Comparison of ENCODE assay signal across 8 cellular contexts in genomic region chr15:90402230-90402629, GRCh38. TPM values are rescaled to one million over a fixed set of nuclear protein-coding genes. Genes with fewer than 3 reads are reported as not detected.
DNase-seq lines count a peak whose midpoint lies in the region; ATAC-seq and TF ChIP-seq lines count a peak whose summit lies in the region.

No MANE protein-coding gene starts in this region.

- ATAC-seq in esophagus mucosa (peak; percentile 77), HG02571 (IDR thresholded peaks at IDR 0.05; ENCODE audit: unreplicated experiment) (no peak)

- no peak for TF ChIP-seq RAD21 in SK-N-SH (IDR thresholded peaks at IDR 0.05; ENCODE audit: low read length)

- H3K4me3 ChIP-seq in A673 (ENCODE audit: low read depth, low read length, poor library complexity, severe bottlenecking) (no peak overlapping the region), HEK293 (ENCODE audit: low read depth, low read length) (no peak overlapping the region), SK-N-SH (ENCODE audit: low read depth in 2 of 2, low read length in 1 of 2) (no peak overlapping the region; a peak in 1 of 4 replicates), neutrophil (ENCODE audit: low read depth in 1 of 2, low read length in 1 of 2) (peak overlapping the region; percentile 48 to 58), WERI-Rb-1 (ENCODE audit: low read depth, low read length) (no peak overlapping the region)

- H3K27ac ChIP-seq in A673 (ENCODE audit: low read depth, low read length, poor library complexity, severe bottlenecking): peak overlapping the region; percentile 65
- H3K27ac ChIP-seq in HEK293 (ENCODE audit: extremely low read depth, low read depth, low read length): peak overlapping the region; percentile 69
- peak overlapping the region; percentile 81 to 97 for H3K27ac ChIP-seq in SK-N-SH (ENCODE audit: low read depth in 2 of 2, low read length in 1 of 2)
- H3K27ac ChIP-seq in neutrophil: peak overlapping the region; percentile 95
- H3K27ac ChIP-seq in WERI-Rb-1: no peak overlapping the region

- peaks cover 60% of the 10 kb centered on the region for H4K20me1 ChIP-seq in SK-N-SH (ENCODE audit: insufficient read depth)

- no peak overlapping the region for H2AFZ ChIP-seq in SK-N-SH (ENCODE audit: low read depth)

- intact Hi-C loops in A673 (cut with micrococcal nuclease; ENCODE audit: unreplicated experiment): no loop called here

- peak overlapping the region; percentile 70 for H3K4me2 ChIP-seq in SK-N-SH

- H3K9me3 ChIP-seq in A673 (ENCODE audit: low read depth, low read length, poor library complexity, severe bottlenecking) (no peaks in the 10 kb centered on the region), HEK293 (ENCODE audit: control insufficient read depth, insufficient read depth, low read depth, low read length) (no peaks in the 10 kb centered on the region), SK-N-SH (no peaks in the 10 kb centered on the region), neutrophil (no peaks in the 10 kb centered on the region), WERI-Rb-1 (ENCODE audit: severe bottlenecking) (no peaks in the 10 kb centered on the region)

- H3K9me2 ChIP-seq in SK-N-SH: no peaks in the 10 kb centered on the region

- POLR2A ChIA-PET in A673 (lab: Charles Lee; ENCODE audit: low non-redundant PET): no interaction called here
- POLR2A ChIA-PET in HEK293 (lab: Yijun Ruan, JAX): interaction anchor here (2.1 kb wide), 1 partner anchor 15 kb away, joined by 23 read pairs; the partner anchor contains the start of gene IQGAP1
- POLR2A ChIA-PET in SK-N-SH (lab: Yijun Ruan, JAX): no interaction called here

- no peaks in the 10 kb centered on the region for H3K27me3 ChIP-seq in A673 (replicated peaks; ENCODE audit: insufficient read depth, low read depth, low read length, poor library complexity)
- H3K27me3 ChIP-seq in SK-N-SH (ENCODE audit: insufficient read depth): no peaks in the 10 kb centered on the region
- no peaks in the 10 kb centered on the region for H3K27me3 ChIP-seq in neutrophil
- H3K27me3 ChIP-seq in WERI-Rb-1 (ENCODE audit: insufficient read depth, low read depth, severe bottlenecking): no peaks in the 10 kb centered on the region

- TF ChIP-seq EP300 in SK-N-SH (IDR thresholded peaks at IDR 0.05; ENCODE audit: borderline replicate concordance in 1 of 2, low read depth in 1 of 2, low read length in 1 of 2): peak; percentile 27 to 76; a peak in 2 of 4 replicates

- H3K9ac ChIP-seq in SK-N-SH: peak overlapping the region; percentile 66; the same call in 1 of the 2 replicates

- CTCF ChIA-PET in A673 (lab: Charles Lee) (interaction anchor here (1.3 kb wide), 1 partner anchor 40 kb away, joined by 4 read pairs; no protein-coding TSS in a partner anchor), HEK293 (lab: Yijun Ruan, JAX) (interaction anchor here (0.7 to 1.8 kb wide), 4 partner anchors 9 to 82 kb away, joined by 3 to 6 read pairs (median 3); no protein-coding TSS in a partner anchor), SK-N-SH (lab: Yijun Ruan, JAX) (interaction anchor here (1.8 to 2.4 kb wide), 2 partner anchors 9 to 82 kb away, joined by 3 to 7 read pairs; no protein-coding TSS in a partner anchor)

- H3K36me3 ChIP-seq in A673 (ENCODE audit: insufficient read depth, low read length, poor library complexity, severe bottlenecking) (no peaks in the 10 kb centered on the region), HEK293 (ENCODE audit: control insufficient read depth in 2 of 2, insufficient read depth in 1 of 2, low read length in 2 of 2) (no peaks in the 10 kb centered on the region), SK-N-SH (replicated peaks in 1 of 2; ENCODE audit: control insufficient read depth in 1 of 2, insufficient read depth in 2 of 2, low read length in 1 of 2) (peaks cover 0 to 4% of the 10 kb centered on the region in 2 experiments), neutrophil (peaks cover 3% of the 10 kb centered on the region), WERI-Rb-1 (no peaks in the 10 kb centered on the region; the same call in 1 of the 2 replicates)

- H3K4me1 ChIP-seq in A673 (ENCODE audit: insufficient read depth, low read length, poor library complexity, severe bottlenecking) (peaks cover 63% of the 10 kb centered on the region), HEK293 (ENCODE audit: control insufficient read depth, insufficient read depth, low read length) (peaks cover 45% of the 10 kb centered on the region), SK-N-SH (ENCODE audit: control insufficient read depth in 1 of 2, insufficient read depth in 2 of 2, low read depth in 1 of 2, low read length in 1 of 2) (peaks cover 12 to 53% of the 10 kb centered on the region in 2 experiments), neutrophil (ENCODE audit: control insufficient read depth in 1 of 2, insufficient read depth in 1 of 2, low read depth in 1 of 2, low read length in 1 of 2) (peaks cover 64 to 65% of the 10 kb centered on the region in 2 experiments)

- peaks cover 56% of the 10 kb centered on the region for H3F3A ChIP-seq in SK-N-SH (replicated peaks; ENCODE audit: insufficient read depth)

- no TSS peak for BruUV-seq in A673 (replicated peaks; lab: Mats Ljungman, UMichigan)

- DNase-seq in A673 (ENCODE audit: low spot score): peak; percentile 65
- DNase-seq in SK-N-SH: no peak
- DNase-seq in NCI-H1105 (lab: John Stamatoyannopoulos, UW): no peak
- no peak for DNase-seq in WERI-Rb-1

- peaks cover 98% of the 10 kb centered on the region for H3K79me2 ChIP-seq in SK-N-SH (ENCODE audit: insufficient read depth)

- TF ChIP-seq CTCF in A673 (conservative IDR thresholded peaks at IDR 0.05; ENCODE audit: low read depth, low read length): no peak
- TF ChIP-seq CTCF in HEK293 (tag by site-specific recombination; IDR thresholded peaks at IDR 0.05): no peak
- no peak for TF ChIP-seq CTCF in SK-N-SH (IDR thresholded peaks at IDR 0.05)
- no peak for TF ChIP-seq CTCF in neutrophil (IDR thresholded peaks at IDR 0.05)
- TF ChIP-seq CTCF in WERI-Rb-1 (IDR thresholded peaks at IDR 0.05; ENCODE audit: low read depth, low read length): no peak

TF ChIP-seq in HEK293, 187 proteins besides CTCF, POLR2A, EP300 and RAD21 (continues in another document):
- TF ChIP-seq ZNF843 (tag by site-specific recombination; IDR thresholded peaks at IDR 0.05): no peak
- TF ChIP-seq PRDM6 (tag by site-specific recombination; IDR thresholded peaks at IDR 0.05): peak; percentile 89
- TF ChIP-seq ZNF629 (tag by site-specific recombination; IDR thresholded peaks at IDR 0.05): peak; percentile 55
- TF ChIP-seq ZNF701 (tag by site-specific recombination; IDR thresholded peaks at IDR 0.05): no peak
- no peak for TF ChIP-seq ZNF2 (tag by site-specific recombination; IDR thresholded peaks at IDR 0.05)
- peak; percentile 71 for TF ChIP-seq OSR2 (tag by site-specific recombination; IDR thresholded peaks at IDR 0.05)
- no peak for TF ChIP-seq ZNF391 (tag by site-specific recombination; IDR thresholded peaks at IDR 0.05; ENCODE audit: borderline replicate concordance, low read depth)
- TF ChIP-seq ZNF19 (tag by site-specific recombination; IDR thresholded peaks at IDR 0.05; ENCODE audit: low read depth): no peak
- no peak; the same call in 1 of the 2 replicates for TF ChIP-seq ZNF335 (tag by site-specific recombination; conservative IDR thresholded peaks at IDR 0.05)

TF ChIP-seq in SK-N-SH, 30 proteins besides CTCF, POLR2A, EP300 and RAD21 (continues in another document):
- TF ChIP-seq YY1 (IDR thresholded peaks at IDR 0.05; ENCODE audit: low read depth) (no peak), TCF12 (IDR thresholded peaks at IDR 0.05) (peak; percentile 96), JUND (IDR thresholded peaks at IDR 0.05) (peak; percentile 90), GATA2 (CRISPR knock-in tag; IDR thresholded peaks at IDR 0.05) (no peak), REST (IDR thresholded peaks at IDR 0.05; ENCODE audit: low read depth, low read length) (no peak), SMC3 (IDR thresholded peaks at IDR 0.05; ENCODE audit: low read depth, low read length) (no peak), EZH2phosphoT487 (IDR thresholded peaks at IDR 0.05; ENCODE audit: borderline replicate concordance, low read depth) (no peak)

RNA-seq across cellular contexts. Expression of gene IQGAP1, which starts 14.2 kb away (rescaled TPM):
- 115 and 119 TPM in 2 replicates for total RNA-seq in A673 (2021)
- 51.8 and 56.5 TPM in 2 replicates for polyA plus RNA-seq in SK-N-SH (2012; rRNA removed)
- polyA plus RNA-seq in SK-N-SH (2012; cell fraction: cytosol; rRNA removed): 36.4 and 55.5 TPM in 2 replicates
- polyA plus RNA-seq in SK-N-SH (2012; cell fraction: nucleus; rRNA removed): 113 and 182 TPM in 2 replicates
- 157 TPM for total RNA-seq in esophagus mucosa

RNA-seq across cellular contexts. Expression of gene ZNF774, which starts 50.1 kb away (rescaled TPM):
- total RNA-seq in A673 (2021) (1.5 and 5.4 TPM in 2 replicates), esophagus mucosa (2.4 TPM)
- 1.6 and 1.8 TPM in 2 replicates for polyA plus RNA-seq in SK-N-SH (2012; rRNA removed)
- 1.1 and 1.3 TPM in 2 replicates for polyA plus RNA-seq in SK-N-SH (2012; cell fraction: cytosol; rRNA removed)
- 3.2 and 4.4 TPM in 2 replicates for polyA plus RNA-seq in SK-N-SH (2012; cell fraction: nucleus; rRNA removed)

Comparison
In these comparisons a context has a peak if more than half of its experiments do, and no peak if none do; other contexts are left out.
1. H3K4me3 ChIP-seq: peak in neutrophil (2 of 2); none in A673 (single experiment), HEK293 (single experiment), SK-N-SH (0 of 2) and WERI-Rb-1 (single experiment).